1 cellular context compared by ENCODE assay signal in genomic region chr1:1067284-1068076, GRCh38.
TF ChIP-seq lines count a peak whose summit lies in the region.

No MANE protein-coding gene starts in this region.

TF ChIP-seq in K562, 482 proteins besides CTCF, POLR2A, EP300 and RAD21 (continued from another document):
- TF ChIP-seq GABPB2 (CRISPR knock-in tag; conservative IDR thresholded peaks at IDR 0.05) = no peak
- TF ChIP-seq SMARCE1 (IDR thresholded peaks at IDR 0.05) = no peak
